Comparison of ENCODE assay signal across 27 cellular contexts in the genomic region with DNA sequence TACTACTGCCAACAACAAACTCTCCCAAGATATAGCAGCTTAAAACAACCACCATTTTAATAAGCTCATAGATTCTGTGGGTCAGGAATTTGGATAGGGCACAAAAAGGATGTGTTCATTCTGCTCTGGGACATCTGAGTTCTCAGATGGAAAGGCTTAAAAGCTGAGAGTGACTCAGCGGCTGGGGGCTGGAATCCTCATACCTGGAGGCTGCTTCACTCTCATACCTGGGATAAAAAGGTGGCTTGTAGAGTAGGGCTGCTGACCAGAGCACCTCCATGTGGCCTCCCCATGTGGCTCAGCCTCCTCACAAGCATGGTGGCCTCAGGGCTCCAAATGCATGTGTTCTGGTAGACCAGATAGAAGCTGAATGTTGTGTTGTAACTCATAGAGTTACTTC.
"Had no signal": no experiment of that assay in that cellular context is flagged by ENCODE, and none has a peak within 500 bp of the region (broad histone marks: within the 10 kb centered on the region; RNA-seq: fewer than 3 reads in every experiment).

No MANE protein-coding gene starts in this region.

- H2AFZ ChIP-seq: neural progenitor cell, parathyroid adenoma had no signal

- H3K4me2 ChIP-seq: neural progenitor cell, smooth muscle cell had no signal

- H3K9me3 Mint-ChIP-seq: dendritic cell treated with granulocyte-macrophage colony-stimulating factor and Interleukin-4, amounts not matched to agents 40 ng/mL and 50 ng/mL, for 4 days; neural progenitor cell; stimulated activated naive CD8-positive, alpha-beta T cell treated with anti-CD3 and anti-CD28 coated beads, Interleukin-15, amount 100 ng/mL, for 72 hours; type B pancreatic cell had no signal

- ATAC-seq: gastrocnemius medialis; left cardiac atrium; left lung; naive thymus-derived CD4-positive, alpha-beta T cell; sciatic nerve; stimulated activated naive CD8-positive, alpha-beta T cell treated with anti-CD3 and anti-CD28 coated beads, Interleukin-15, amount 100 ng/mL, for 72 hours had no signal

- H3K4me1 Mint-ChIP-seq: stimulated activated naive CD8-positive, alpha-beta T cell treated with anti-CD3 and anti-CD28 coated beads, Interleukin-15, amount 100 ng/mL, for 72 hours had no signal

- H3K27me3 ChIP-seq: colonic mucosa, left lung, neural progenitor cell, right atrium auricular region, suprapubic skin had no signal

- H3K36me3 Mint-ChIP-seq: neural progenitor cell, type B pancreatic cell had no signal

- H3K36me3 ChIP-seq: colonic mucosa, gastrocnemius medialis, left lung, neural progenitor cell, right atrium auricular region, suprapubic skin had no signal

- H3K4me3 Mint-ChIP-seq: dendritic cell treated with granulocyte-macrophage colony-stimulating factor and Interleukin-4, amounts not matched to agents 40 ng/mL and 50 ng/mL, for 4 days; endodermal cell; naive thymus-derived CD4-positive, alpha-beta T cell; nephron; neural progenitor cell; stimulated activated naive CD8-positive, alpha-beta T cell treated with anti-CD3 and anti-CD28 coated beads, Interleukin-15, amount 100 ng/mL, for 72 hours; type B pancreatic cell had no signal

- H3K27ac Mint-ChIP-seq: dendritic cell treated with granulocyte-macrophage colony-stimulating factor and Interleukin-4, amounts not matched to agents 40 ng/mL and 50 ng/mL, for 4 days; endodermal cell; naive thymus-derived CD4-positive, alpha-beta T cell; nephron; neural progenitor cell; progenitor cell of endocrine pancreas; stimulated activated naive CD8-positive, alpha-beta T cell treated with anti-CD3 and anti-CD28 coated beads, Interleukin-15, amount 100 ng/mL, for 72 hours; type B pancreatic cell had no signal

- H3K27ac ChIP-seq: colonic mucosa, gastrocnemius medialis, left lung, neural progenitor cell, parathyroid adenoma, right atrium auricular region, suprapubic skin had no signal

- H3K9ac ChIP-seq: neural progenitor cell, parathyroid adenoma had no signal

- H3K4me1 ChIP-seq: colonic mucosa, gastrocnemius medialis, neural progenitor cell, parathyroid adenoma, right atrium auricular region, suprapubic skin had no signal

- H3K27me3 Mint-ChIP-seq: dendritic cell treated with granulocyte-macrophage colony-stimulating factor and Interleukin-4, amounts not matched to agents 40 ng/mL and 50 ng/mL, for 4 days; progenitor cell of endocrine pancreas; type B pancreatic cell had no signal

- H3K4me3 ChIP-seq: colonic mucosa, gastrocnemius medialis, left lung, neural progenitor cell, right atrium auricular region, smooth muscle cell, suprapubic skin had no signal

- H3K79me2 ChIP-seq: parathyroid adenoma had no signal

- H3K9me3 ChIP-seq: colonic mucosa, gastrocnemius medialis, left lung, right atrium auricular region, suprapubic skin had no signal

- DNase-seq: colonic mucosa; effector CD8-positive, alpha-beta T cell; endodermal cell; gastrocnemius medialis; head of caudate nucleus; kidney; left cardiac atrium; left lung; mesenchymal stem cell; midbrain; naive thymus-derived CD4-positive, alpha-beta T cell; stimulated activated CD4-positive, alpha-beta T cell treated with anti-CD3 and anti-CD28 coated beads, Interleukin-12 subunit alpha, Interleukin-12 subunit beta, amount 100 ng/mL, for 4 hours; stimulated activated CD4-positive, alpha-beta T cell treated with anti-CD3 and anti-CD28 coated beads, Interleukin-1b, Interleukin-23, amount 100 ng/mL, for 48 hours; stimulated activated CD4-positive, alpha-beta T cell treated with anti-CD3 and anti-CD28 coated beads, Interleukin-4, amount 100 ng/mL, for 1 hour; stimulated activated CD8-positive, alpha-beta memory T cell treated with anti-CD3 and anti-CD28 coated beads, Interleukin-4, amount 100 ng/mL, for 48 hours; stimulated activated naive CD4-positive, alpha-beta T cell; stimulated activated naive CD8-positive, alpha-beta T cell treated with anti-CD3 and anti-CD28 coated beads, Interleukin-15, amount 100 ng/mL, for 72 hours had no signal
